Comparison of ENCODE assay signal across 9 cellular contexts in genomic region chr17:81601525-81602120, GRCh38. TPM values are rescaled to one million over a fixed set of nuclear protein-coding genes. Genes with fewer than 3 reads are reported as not detected.
DNase-seq lines count a peak whose midpoint lies in the region; ATAC-seq, FAIRE-seq and TF ChIP-seq lines count a peak whose summit lies in the region.
"Had no signal": no experiment of that assay in that cellular context is flagged by ENCODE, and none has a peak within 500 bp of the region (broad histone marks: within the 10 kb centered on the region; RNA-seq: fewer than 3 reads in every experiment).

No MANE protein-coding gene starts in this region.

- H2AFZ ChIP-seq in MM.1S (ENCODE audit: low read length) (no peak overlapping the region), astrocyte (ENCODE audit: low read depth, low read length) (no peak overlapping the region), hepatocyte (no peak overlapping the region)

- peaks cover 15% of the 10 kb centered on the region for H3K36me3 Mint-ChIP-seq in astrocyte (ENCODE audit: low read depth, unreplicated experiment)

- 48% methylated on average over 9 of the region's 9 CpGs for WGBS in hepatocyte (ENCODE audit: low lambda C conversion rate, missing lambda C conversion rate)
- WGBS in small intestine, 3 donors = 38 to 42% (median 39%) methylated on average over 9 of the region's 9 CpGs

- H3K9me3 ChIP-seq in MM.1S (replicated peaks; ENCODE audit: insufficient read depth, low read length) (no peaks in the 10 kb centered on the region), astrocyte (ENCODE audit: insufficient read depth, low read depth, low read length) (no peaks in the 10 kb centered on the region), hepatocyte (ENCODE audit: low read depth) (no peaks in the 10 kb centered on the region), small intestine (ENCODE audit: control insufficient read depth, low read depth) (no peaks in the 10 kb centered on the region)
- H3K9me3 ChIP-seq: BLaER1 treated with 17β-estradiol and CSF1 and Interleukin-3, amounts not matched to agents 10 nM and 100 nM had no signal

- DNase-seq in SIG-M5 treated with dmso at 0.1 percent for 504 hours (lab: John Stamatoyannopoulos, UW; ENCODE audit: unreplicated experiment) (peak; percentile 74), SIG-M5 (lab: John Stamatoyannopoulos, UW) (no peak), MM.1S (peak; percentile 64), SHP77 (lab: John Stamatoyannopoulos, UW) (peak; percentile 41 to 69), astrocyte (ENCODE audit: low read depth) (peak; percentile 40), hepatocyte (ENCODE audit: low spot score) (peak; percentile 80), small intestine (peak; percentile 75)

- TF ChIP-seq CTCF in MM.1S (IDR thresholded peaks at IDR 0.05; ENCODE audit: low read length) (peak; percentile 85), astrocyte (IDR thresholded peaks at IDR 0.05; ENCODE audit: insufficient read depth, low read depth, low read length) (peak; percentile 83), hepatocyte (IDR thresholded peaks at IDR 0.05; ENCODE audit: poor library complexity) (peak; percentile 78)

- peak overlapping the region; percentile 75 for H3K27ac Mint-ChIP-seq in astrocyte (ENCODE audit: unreplicated experiment)

- H3K27me3 ChIP-seq in MM.1S (replicated peaks; ENCODE audit: insufficient read depth, low read length) (no peaks in the 10 kb centered on the region), astrocyte (ENCODE audit: insufficient read depth, low read length) (no peaks in the 10 kb centered on the region), hepatocyte (no peaks in the 10 kb centered on the region), small intestine (ENCODE audit: control insufficient read depth in 2 of 2, insufficient read depth in 2 of 2, low read length in 2 of 2) (no peaks in the 10 kb centered on the region)
- H3K27me3 ChIP-seq: BLaER1 treated with 17β-estradiol and CSF1 and Interleukin-3, amounts not matched to agents 10 nM and 100 nM had no signal

- H3K4me2 ChIP-seq in MM.1S (ENCODE audit: low read depth, low read length) = no peak overlapping the region
- no peak overlapping the region for H3K4me2 ChIP-seq in astrocyte (ENCODE audit: low read length)
- no peak overlapping the region for H3K4me2 ChIP-seq in hepatocyte
- H3K4me2 ChIP-seq: BLaER1 treated with 17β-estradiol and CSF1 and Interleukin-3, amounts not matched to agents 10 nM and 100 nM had no signal

- H3K36me3 ChIP-seq in MM.1S (replicated peaks; ENCODE audit: insufficient read depth, low read length) = peaks cover 24% of the 10 kb centered on the region
- peaks cover 40% of the 10 kb centered on the region for H3K36me3 ChIP-seq in astrocyte (ENCODE audit: insufficient read depth, low read length)
- no peaks in the 10 kb centered on the region for H3K36me3 ChIP-seq in hepatocyte (replicated peaks; ENCODE audit: insufficient read depth, low read depth)
- peaks cover 13 to 19% of the 10 kb centered on the region in 2 donors for H3K36me3 ChIP-seq in small intestine (ENCODE audit: control insufficient read depth in 2 of 2, insufficient read depth in 2 of 2, low read length in 2 of 2)

- H3K9me3 Mint-ChIP-seq in astrocyte (ENCODE audit: unreplicated experiment) = no peaks in the 10 kb centered on the region

- peaks cover 29% of the 10 kb centered on the region for H3F3A ChIP-seq in MM.1S (ENCODE audit: insufficient read depth, low read length)

- H3K27ac ChIP-seq in MM.1S (ENCODE audit: low read length) (no peak overlapping the region), astrocyte (ENCODE audit: low read depth, low read length) (no peak overlapping the region), hepatocyte (no peak overlapping the region), small intestine (ENCODE audit: low read depth in 1 of 2, low read length in 1 of 2) (no peak overlapping the region)

- H3K9me2 ChIP-seq in MM.1S (replicated peaks; ENCODE audit: insufficient read depth, low read length) (no peaks in the 10 kb centered on the region), hepatocyte (replicated peaks; ENCODE audit: insufficient read depth) (no peaks in the 10 kb centered on the region)

- H4K20me1 ChIP-seq in MM.1S (ENCODE audit: insufficient read depth, low read length) (peaks cover 3% of the 10 kb centered on the region; the same call in 1 of the 2 replicates), astrocyte (ENCODE audit: insufficient read depth, low read length) (peaks cover 54% of the 10 kb centered on the region), hepatocyte (ENCODE audit: insufficient read depth, poor library complexity, severe bottlenecking) (peaks cover 10% of the 10 kb centered on the region)

- H3K9ac ChIP-seq in MM.1S (ENCODE audit: low read length) (no peak overlapping the region), astrocyte (ENCODE audit: low read length) (peak overlapping the region; percentile 12)

- no peak for ATAC-seq in GM19455 (IDR thresholded peaks at IDR 0.05; ENCODE audit: unreplicated experiment)

- H3K4me1 ChIP-seq in MM.1S (ENCODE audit: low read length) = peaks cover 23% of the 10 kb centered on the region
- H3K4me1 ChIP-seq in astrocyte (ENCODE audit: insufficient read depth, low read length) = peaks cover 12% of the 10 kb centered on the region
- no peaks in the 10 kb centered on the region for H3K4me1 ChIP-seq in hepatocyte (ENCODE audit: insufficient read depth)
- H3K4me1 ChIP-seq in small intestine (ENCODE audit: control insufficient read depth in 2 of 2, insufficient read depth in 1 of 2, low read depth in 1 of 2, low read length in 1 of 2) = no peaks in the 10 kb centered on the region

- H3K79me2 ChIP-seq in MM.1S (ENCODE audit: low read length) (peaks cover 53% of the 10 kb centered on the region), astrocyte (ENCODE audit: insufficient read depth, low read length) (peaks cover 47% of the 10 kb centered on the region), hepatocyte (peaks cover 11% of the 10 kb centered on the region)

- H3K4me3 ChIP-seq in MM.1S (ENCODE audit: low read length) (no peak overlapping the region), astrocyte (ENCODE audit: insufficient read depth, low read depth, low read length) (no peak overlapping the region), hepatocyte (no peak overlapping the region), small intestine (ENCODE audit: low read depth in 1 of 2, low read length in 2 of 2) (no peak overlapping the region)
- H3K4me3 ChIP-seq: BLaER1 treated with 17β-estradiol and CSF1 and Interleukin-3, amounts not matched to agents 10 nM and 100 nM had no signal

- H3K4me1 Mint-ChIP-seq in astrocyte (ENCODE audit: low read depth, unreplicated experiment) = peaks cover 31% of the 10 kb centered on the region

- H3K27me3 Mint-ChIP-seq in astrocyte (ENCODE audit: low read depth, unreplicated experiment) = no peaks in the 10 kb centered on the region

- H3K4me3 Mint-ChIP-seq in astrocyte (ENCODE audit: unreplicated experiment) = peak overlapping the region; percentile 27

- FAIRE-seq in astrocyte (lab: Jason Lieb, UNC) = peak; percentile 80
- no peak for FAIRE-seq in small intestine (lab: Jason Lieb, UNC)

RNA-seq across cellular contexts. Expression of gene NPLOC4, which starts 35.3 kb away (rescaled TPM):
- total RNA-seq in astrocyte = 125 and 127 TPM in 2 replicates
- 48.2 and 54.6 TPM in 2 replicates for total RNA-seq in hepatocyte
- polyA plus RNA-seq in hepatocyte = 53.7 and 56.1 TPM in 2 replicates
- polyA plus RNA-seq in small intestine = 10 to 100 TPM; 33.0 to 34.4 (median 33.8) TPM

RNA-seq across cellular contexts. Expression of gene TSPAN10, which starts 35.4 kb away (rescaled TPM):
- total RNA-seq in astrocyte (2.7 and 3.2 TPM in 2 replicates), hepatocyte (1.4 and 3.5 TPM in 2 replicates)
- polyA plus RNA-seq in hepatocyte (12.0 and 15.2 TPM in 2 replicates), small intestine (under 1 TPM in 1 of 3 donors, not detected in 2; 0.40 TPM)

RNA-seq across cellular contexts. Expression of gene FAAP100, which starts 49.5 kb away (rescaled TPM):
- 35.8 and 38.9 TPM in 2 replicates for total RNA-seq in astrocyte
- total RNA-seq in hepatocyte = 18.3 and 20.9 TPM in 2 replicates
- 30.7 and 34.4 TPM in 2 replicates for polyA plus RNA-seq in hepatocyte
- polyA plus RNA-seq in small intestine = 10 to 100 TPM; 24.5 to 30.2 (median 29.2) TPM

RNA-seq across cellular contexts. Expression of gene PDE6G, which starts 54.7 kb away (rescaled TPM):
- total RNA-seq in astrocyte (not detected in 2 replicates), hepatocyte (0.87 and 2.1 TPM in 2 replicates)
- polyA plus RNA-seq in hepatocyte (0.37 and 0.83 TPM in 2 replicates), small intestine (1 to 10 TPM in 2 of 3 donors, not detected in 1; 1.4 to 7.8 TPM)
